2 cellular contexts compared by ENCODE assay signal in genomic region chr16:85555549-85556455, GRCh38.
A peak's percentile ranks its signal among the peaks of the same experiment; 100 is the strongest.
TF ChIP-seq lines count a peak whose summit lies in the region.

No MANE protein-coding gene starts in this region.

TF ChIP-seq in HEK293, 187 proteins besides CTCF, POLR2A, EP300 and RAD21 (continued from another document):
- peak; percentile 70 for TF ChIP-seq PATZ1 (tag by site-specific recombination; IDR thresholded peaks at IDR 0.05)
- TF ChIP-seq ZNF335 (tag by site-specific recombination; conservative IDR thresholded peaks at IDR 0.05) = peak; percentile 86
- no peak for TF ChIP-seq GLIS1 (tag by site-specific recombination; IDR thresholded peaks at IDR 0.05)
- TF ChIP-seq ZNF692 (tag by site-specific recombination; IDR thresholded peaks at IDR 0.05) = peak; percentile 51; the same call in 1 of the 2 replicates
- TF ChIP-seq ZXDB (tag by site-specific recombination; IDR thresholded peaks at IDR 0.05) = peak; percentile 66; the same call in 1 of the 2 replicates
- TF ChIP-seq ZNF398 (tag by site-specific recombination; IDR thresholded peaks at IDR 0.05) = peak; percentile 79
- TF ChIP-seq SP7 (tag by site-specific recombination; IDR thresholded peaks at IDR 0.05) = 0 out of 2 replicates have a peak, but pooled peaks have one; percentile 5
- TF ChIP-seq ZNF2 (tag by site-specific recombination; IDR thresholded peaks at IDR 0.05) = 0 out of 2 replicates have a peak, but pooled peaks have one; percentile 20
- no peak for TF ChIP-seq ZNF777 (tag by site-specific recombination; IDR thresholded peaks at IDR 0.05; ENCODE audit: borderline replicate concordance)
- TF ChIP-seq ZEB2 (tag by site-specific recombination; IDR thresholded peaks at IDR 0.05) = peak; percentile 21; the same call in 1 of the 2 replicates
- TF ChIP-seq ZNF341 (tag by site-specific recombination; IDR thresholded peaks at IDR 0.05; ENCODE audit: low read depth) = peak; percentile 31; the same call in 1 of the 2 replicates
- TF ChIP-seq FEZF1 (tag by site-specific recombination; IDR thresholded peaks at IDR 0.05) = peak; percentile 57
- peak; percentile 26; the same call in 1 of the 2 replicates for TF ChIP-seq ZBTB20 (tag by site-specific recombination; IDR thresholded peaks at IDR 0.05)
- no peak for TF ChIP-seq ZNF350 (tag by site-specific recombination; IDR thresholded peaks at IDR 0.05)
- TF ChIP-seq, protein P1, sequence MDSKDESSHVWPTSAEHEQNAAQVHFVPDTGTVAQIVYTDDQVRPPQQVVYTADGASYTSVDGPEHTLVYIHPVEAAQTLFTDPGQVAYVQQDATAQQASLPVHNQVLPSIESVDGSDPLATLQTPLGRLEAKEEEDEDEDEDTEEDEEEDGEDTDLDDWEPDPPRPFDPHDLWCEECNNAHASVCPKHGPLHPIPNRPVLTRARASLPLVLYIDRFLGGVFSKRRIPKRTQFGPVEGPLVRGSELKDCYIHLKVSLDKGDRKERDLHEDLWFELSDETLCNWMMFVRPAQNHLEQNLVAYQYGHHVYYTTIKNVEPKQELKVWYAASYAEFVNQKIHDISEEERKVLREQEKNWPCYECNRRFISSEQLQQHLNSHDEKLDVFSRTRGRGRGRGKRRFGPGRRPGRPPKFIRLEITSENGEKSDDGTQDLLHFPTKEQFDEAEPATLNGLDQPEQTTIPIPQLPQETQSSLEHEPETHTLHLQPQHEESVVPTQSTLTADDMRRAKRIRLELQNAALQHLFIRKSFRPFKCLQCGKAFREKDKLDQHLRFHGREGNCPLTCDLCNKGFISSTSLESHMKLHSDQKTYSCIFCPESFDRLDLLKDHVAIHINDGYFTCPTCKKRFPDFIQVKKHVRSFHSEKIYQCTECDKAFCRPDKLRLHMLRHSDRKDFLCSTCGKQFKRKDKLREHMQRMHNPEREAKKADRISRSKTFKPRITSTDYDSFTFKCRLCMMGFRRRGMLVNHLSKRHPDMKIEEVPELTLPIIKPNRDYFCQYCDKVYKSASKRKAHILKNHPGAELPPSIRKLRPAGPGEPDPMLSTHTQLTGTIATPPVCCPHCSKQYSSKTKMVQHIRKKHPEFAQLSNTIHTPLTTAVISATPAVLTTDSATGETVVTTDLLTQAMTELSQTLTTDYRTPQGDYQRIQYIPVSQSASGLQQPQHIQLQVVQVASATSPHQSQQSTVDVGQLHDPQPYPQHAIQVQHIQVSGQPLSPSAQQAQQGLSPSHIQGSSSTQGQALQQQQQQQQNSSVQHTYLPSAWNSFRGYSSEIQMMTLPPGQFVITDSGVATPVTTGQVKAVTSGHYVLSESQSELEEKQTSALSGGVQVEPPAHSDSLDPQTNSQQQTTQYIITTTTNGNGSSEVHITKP (tag by site-specific recombination; IDR thresholded peaks at IDR 0.05) = peak; percentile 77; the same call in 1 of the 2 replicates
- TF ChIP-seq ZBTB17 (tag by site-specific recombination; IDR thresholded peaks at IDR 0.05) = peak; percentile 48
- no peak for TF ChIP-seq ZNF146 (tag by site-specific recombination; IDR thresholded peaks at IDR 0.05)
- peak; percentile 57; the same call in 1 of the 2 replicates for TF ChIP-seq OSR2 (tag by site-specific recombination; IDR thresholded peaks at IDR 0.05)
- no peak for TF ChIP-seq ZNF621 (tag by site-specific recombination; IDR thresholded peaks at IDR 0.05)
- no peak for TF ChIP-seq ZNF791 (tag by site-specific recombination; IDR thresholded peaks at IDR 0.05)
- no peak for TF ChIP-seq ZNF514 (tag by site-specific recombination; IDR thresholded peaks at IDR 0.05)
- no peak for TF ChIP-seq ZBTB1 (tag by site-specific recombination; IDR thresholded peaks at IDR 0.05)
- no peak for TF ChIP-seq ZNF792 (tag by site-specific recombination; IDR thresholded peaks at IDR 0.05)

TF ChIP-seq in HepG2, 621 proteins besides CTCF, POLR2A, EP300 and RAD21 (continued from another document):
- TF ChIP-seq ZNF280D (CRISPR knock-in tag; IDR thresholded peaks at IDR 0.05) = no peak
- no peak for TF ChIP-seq MAFG (CRISPR knock-in tag; IDR thresholded peaks at IDR 0.05)
- TF ChIP-seq NR2F6 (IDR thresholded peaks at IDR 0.05) = peak; percentile 38; the same call in 1 of the 2 replicates
- TF ChIP-seq NR2F6 (CRISPR knock-in tag; IDR thresholded peaks at IDR 0.05) = no peak
- TF ChIP-seq, protein P2, sequence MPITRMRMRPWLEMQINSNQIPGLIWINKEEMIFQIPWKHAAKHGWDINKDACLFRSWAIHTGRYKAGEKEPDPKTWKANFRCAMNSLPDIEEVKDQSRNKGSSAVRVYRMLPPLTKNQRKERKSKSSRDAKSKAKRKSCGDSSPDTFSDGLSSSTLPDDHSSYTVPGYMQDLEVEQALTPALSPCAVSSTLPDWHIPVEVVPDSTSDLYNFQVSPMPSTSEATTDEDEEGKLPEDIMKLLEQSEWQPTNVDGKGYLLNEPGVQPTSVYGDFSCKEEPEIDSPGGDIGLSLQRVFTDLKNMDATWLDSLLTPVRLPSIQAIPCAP (CRISPR knock-in tag; IDR thresholded peaks at IDR 0.05; ENCODE audit: low read depth) = no peak
- TF ChIP-seq ZNF337 (CRISPR knock-in tag; IDR thresholded peaks at IDR 0.05; ENCODE audit: borderline replicate concordance, low read depth) = no peak
- no peak for TF ChIP-seq DDIT3 (CRISPR knock-in tag; IDR thresholded peaks at IDR 0.05)
- peak; percentile 55; the same call in 1 of the 2 replicates for TF ChIP-seq ZNF563 (CRISPR knock-in tag; IDR thresholded peaks at IDR 0.05)
- 0 out of 2 replicates have a peak, but pooled peaks have one; percentile 2 for TF ChIP-seq STAG1 (CRISPR knock-in tag; IDR thresholded peaks at IDR 0.05)
- no peak for TF ChIP-seq ZNF549 (CRISPR knock-in tag; IDR thresholded peaks at IDR 0.05)
- TF ChIP-seq ZBTB3 (CRISPR knock-in tag; IDR thresholded peaks at IDR 0.05; ENCODE audit: borderline replicate concordance, low read depth) = no peak
- no peak for TF ChIP-seq NCOA1 (CRISPR knock-in tag; IDR thresholded peaks at IDR 0.05)
- TF ChIP-seq MXI1 (IDR thresholded peaks at IDR 0.05; ENCODE audit: borderline replicate concordance, low read depth, low read length) = no peak; the same call in 2 of the 3 replicates
- peak; percentile 31; the same call in 1 of the 2 replicates for TF ChIP-seq SP4 (CRISPR knock-in tag; IDR thresholded peaks at IDR 0.05)
- TF ChIP-seq BRF2 (CRISPR knock-in tag; IDR thresholded peaks at IDR 0.05) = no peak
- 0 out of 2 replicates have a peak, but pooled peaks have one; percentile 36 for TF ChIP-seq POLR2AphosphoS5 (IDR thresholded peaks at IDR 0.05; ENCODE audit: low read depth, low read length)
- no peak for TF ChIP-seq YY1 (IDR thresholded peaks at IDR 0.05; ENCODE audit: insufficient read depth, insufficient replicate concordance, low read depth, low read length)
- no peak for TF ChIP-seq ARID3A (IDR thresholded peaks at IDR 0.05; ENCODE audit: low read depth, low read length)
- 0 out of 2 replicates have a peak, but pooled peaks have one; percentile 6 for TF ChIP-seq MYC (CRISPR knock-in tag; IDR thresholded peaks at IDR 0.05; ENCODE audit: borderline replicate concordance)
- TF ChIP-seq ELK4 (CRISPR knock-in tag; IDR thresholded peaks at IDR 0.05; ENCODE audit: borderline replicate concordance) = no peak
- TF ChIP-seq GATAD1 (CRISPR knock-in tag; IDR thresholded peaks at IDR 0.05) = no peak
- TF ChIP-seq AKAP8 (CRISPR knock-in tag; IDR thresholded peaks at IDR 0.05) = no peak
- TF ChIP-seq MAX (IDR thresholded peaks at IDR 0.05) = no peak
- 0 out of 2 replicates have a peak, but pooled peaks have one; percentile 32 for TF ChIP-seq HDAC1 (CRISPR knock-in tag; IDR thresholded peaks at IDR 0.05)
- TF ChIP-seq NCOR1 (IDR thresholded peaks at IDR 0.05; ENCODE audit: borderline replicate concordance, low read length) = peak; percentile 70; the same call in 1 of the 2 replicates
- TF ChIP-seq ZNF737 (CRISPR knock-in tag; IDR thresholded peaks at IDR 0.05; ENCODE audit: borderline replicate concordance) = no peak
- TF ChIP-seq ZNF101 (CRISPR knock-in tag; IDR thresholded peaks at IDR 0.05; ENCODE audit: borderline replicate concordance, low read depth) = no peak
- TF ChIP-seq CREM (IDR thresholded peaks at IDR 0.05) = peak; percentile 31; the same call in 1 of the 2 replicates
- no peak for TF ChIP-seq CREM (CRISPR knock-in tag; IDR thresholded peaks at IDR 0.05)
- TF ChIP-seq DMAP1 (CRISPR knock-in tag; IDR thresholded peaks at IDR 0.05) = 0 out of 2 replicates have a peak, but pooled peaks have one; percentile 23
- no peak for TF ChIP-seq NR2C2 (CRISPR knock-in tag; IDR thresholded peaks at IDR 0.05; ENCODE audit: borderline replicate concordance)
- no peak for TF ChIP-seq KLF11 (CRISPR knock-in tag; IDR thresholded peaks at IDR 0.05)
- 0 out of 2 replicates have a peak, but pooled peaks have one; percentile 22 for TF ChIP-seq RARA (CRISPR knock-in tag; IDR thresholded peaks at IDR 0.05)
- TF ChIP-seq THAP7 (CRISPR knock-in tag; IDR thresholded peaks at IDR 0.05) = no peak
- TF ChIP-seq, protein P3, sequence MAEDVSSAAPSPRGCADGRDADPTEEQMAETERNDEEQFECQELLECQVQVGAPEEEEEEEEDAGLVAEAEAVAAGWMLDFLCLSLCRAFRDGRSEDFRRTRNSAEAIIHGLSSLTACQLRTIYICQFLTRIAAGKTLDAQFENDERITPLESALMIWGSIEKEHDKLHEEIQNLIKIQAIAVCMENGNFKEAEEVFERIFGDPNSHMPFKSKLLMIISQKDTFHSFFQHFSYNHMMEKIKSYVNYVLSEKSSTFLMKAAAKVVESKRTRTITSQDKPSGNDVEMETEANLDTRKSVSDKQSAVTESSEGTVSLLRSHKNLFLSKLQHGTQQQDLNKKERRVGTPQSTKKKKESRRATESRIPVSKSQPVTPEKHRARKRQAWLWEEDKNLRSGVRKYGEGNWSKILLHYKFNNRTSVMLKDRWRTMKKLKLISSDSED (CRISPR knock-in tag; IDR thresholded peaks at IDR 0.05) = no peak
- TF ChIP-seq SIN3A (IDR thresholded peaks at IDR 0.05; ENCODE audit: borderline replicate concordance, low read depth, low read length) = peak; percentile 6; the same call in 1 of the 2 replicates
- no peak for TF ChIP-seq SNAPC5 (CRISPR knock-in tag; IDR thresholded peaks at IDR 0.05; ENCODE audit: borderline replicate concordance)
